Comparison of ENCODE assay signal across 8 cellular contexts in genomic region chr1:202460133-202460495, GRCh38.
A peak's percentile ranks its signal among the peaks of the same experiment; 100 is the strongest.
DNase-seq lines count a peak whose midpoint lies in the region; ATAC-seq, FAIRE-seq and TF ChIP-seq lines count a peak whose summit lies in the region.
"Not testable (repeated sequence)": the region's sequence is repeated elsewhere in the genome, so short reads cannot be mapped to it uniquely, and the experiment has no call there.

No MANE protein-coding gene starts in this region.

- not testable (repeated sequence) for H3K79me2 ChIP-seq in ACC112 (ENCODE audit: control insufficient read depth, insufficient read depth, low read length, unreplicated experiment); GM23248 (ENCODE audit: insufficient read depth); PC-3 (ENCODE audit: low read length); astrocyte (ENCODE audit: insufficient read depth, low read length)

- peak; percentile 79 for FAIRE-seq in astrocyte (lab: Jason Lieb, UNC)

- peak overlapping the region; percentile 47 for H3K4me2 ChIP-seq in GM23248 (ENCODE audit: unreplicated experiment)
- peak overlapping the region; percentile 57 for H3K4me2 ChIP-seq in PC-3 (ENCODE audit: low read length)
- H3K4me2 ChIP-seq in astrocyte (ENCODE audit: low read length), result peak overlapping the region; percentile 74
- H3K4me2 ChIP-seq in skeletal muscle satellite cell (ENCODE audit: low read length), result peak overlapping the region; percentile 63

- CTCF ChIA-PET in PC-3 (lab: Charles Lee), result interaction anchor here (0.7 kb wide), 1 partner anchor 779 kb away, joined by 8 read pairs; no protein-coding TSS in a partner anchor

- H2AFZ ChIP-seq in ACC112 (ENCODE audit: low read length, unreplicated experiment); GM23248; PC-3 (ENCODE audit: low read length); astrocyte (ENCODE audit: low read depth, low read length): not testable (repeated sequence)

- intact Hi-C loops in PC-3 (cut with micrococcal nuclease), result loop anchor here (5.0 kb wide), 1 partner anchor 118 kb away; the partner anchor contains the start of gene UBE2T

- H3K9me3 ChIP-seq in GM23248 (ENCODE audit: low read depth); PC-3 (ENCODE audit: low read length); astrocyte (ENCODE audit: insufficient read depth, low read depth, low read length); skeletal muscle satellite cell (replicated peaks; ENCODE audit: low read length): not testable (repeated sequence)

- not testable (repeated sequence) for H3K27me3 Mint-ChIP-seq in astrocyte (ENCODE audit: low read depth, unreplicated experiment)

- not testable (repeated sequence) for H3K4me3 Mint-ChIP-seq in astrocyte (ENCODE audit: unreplicated experiment)

- peak; percentile 58 for ATAC-seq in PC-3

- peaks cover 29% of the 10 kb centered on the region for H3F3A ChIP-seq in GM23248 (ENCODE audit: insufficient read depth)
- not testable (repeated sequence) for H3F3A ChIP-seq in PC-3 (ENCODE audit: low read length, unreplicated experiment)

- H3K36me3 Mint-ChIP-seq in astrocyte (ENCODE audit: low read depth, unreplicated experiment), result not testable (repeated sequence)

- TF ChIP-seq CTCF in PC-3 (conservative IDR thresholded peaks at IDR 0.05; ENCODE audit: low read depth, low read length); astrocyte (IDR thresholded peaks at IDR 0.05; ENCODE audit: insufficient read depth, low read depth, low read length); coronary artery (IDR thresholded peaks at IDR 0.05): not testable (repeated sequence)

- peak overlapping the region; percentile 16 for H3K27ac Mint-ChIP-seq in astrocyte (ENCODE audit: unreplicated experiment)

- not testable (repeated sequence) for H3K9me2 ChIP-seq in GM23248 (ENCODE audit: insufficient read depth); PC-3 (replicated peaks; ENCODE audit: low read length)

- H3K4me3 ChIP-seq in ACC112 (ENCODE audit: low read depth, low read length), result peak overlapping the region; percentile 17; the same call in 1 of the 2 replicates
- H3K4me3 ChIP-seq in GM23248; PC-3 (ENCODE audit: low read length); coronary artery: not testable (repeated sequence)
- H3K4me3 ChIP-seq in astrocyte (ENCODE audit: insufficient read depth, low read depth, low read length), result peak overlapping the region; percentile 34
- H3K4me3 ChIP-seq in skeletal muscle satellite cell (ENCODE audit: low read length), result peak overlapping the region; percentile 37

- H3K27ac ChIP-seq in ACC112 (ENCODE audit: low read depth, low read length), result peak overlapping the region; percentile 66
- H3K27ac ChIP-seq in GM23248, result peak overlapping the region; percentile 73
- H3K27ac ChIP-seq in PC-3 (ENCODE audit: low read length), result peak overlapping the region; percentile 57
- peak overlapping the region; percentile 56 for H3K27ac ChIP-seq in astrocyte (ENCODE audit: low read depth, low read length)
- peak overlapping the region; percentile 46 to 56 for H3K27ac ChIP-seq in coronary artery

- not testable (repeated sequence) for H3K36me3 ChIP-seq in ACC112 (ENCODE audit: insufficient read depth, low read length); GM23248 (ENCODE audit: low read depth); PC-3 (ENCODE audit: low read depth, low read length); astrocyte (ENCODE audit: insufficient read depth, low read length); skeletal muscle satellite cell (ENCODE audit: insufficient read depth, low read length)

- peak; percentile 85 for DNase-seq in GM23248
- DNase-seq in PC-3, result peak; percentile 57
- DNase-seq in astrocyte (ENCODE audit: low read depth), result peak; percentile 71
- not testable (repeated sequence) for DNase-seq in coronary artery (ENCODE audit: low spot score)
- peak; percentile 16 for DNase-seq in fibroblast of the conjunctiva (ENCODE audit: low read depth)
- peak; percentile 3 for DNase-seq in kidney glomerular epithelial cell (lab: John Stamatoyannopoulos, UW)

- H3K4me1 ChIP-seq in ACC112 (ENCODE audit: control insufficient read depth, insufficient read depth, low read length, unreplicated experiment) (peaks cover 34% of the 10 kb centered on the region), GM23248 (ENCODE audit: insufficient read depth) (peaks cover 39% of the 10 kb centered on the region), PC-3 (ENCODE audit: insufficient read depth, low read length) (peaks cover 28% of the 10 kb centered on the region), astrocyte (ENCODE audit: insufficient read depth, low read length) (peaks cover 18% of the 10 kb centered on the region), skeletal muscle satellite cell (ENCODE audit: control insufficient read depth, insufficient read depth, low read length) (peaks cover 36% of the 10 kb centered on the region)

- H3K9ac ChIP-seq in GM23248 (peak overlapping the region; percentile 15; the same call in 1 of the 2 replicates), astrocyte (ENCODE audit: low read length) (peak overlapping the region; percentile 20), skeletal muscle satellite cell (ENCODE audit: low read depth, low read length) (peak overlapping the region; percentile 36)
- not testable (repeated sequence) for H3K9ac ChIP-seq in PC-3 (ENCODE audit: low read length)

- H3K9me3 Mint-ChIP-seq in astrocyte (ENCODE audit: unreplicated experiment), result not testable (repeated sequence)

- H3K27me3 ChIP-seq in ACC112 (ENCODE audit: insufficient read depth, low read length); GM23248 (replicated peaks; ENCODE audit: insufficient read depth); PC-3 (ENCODE audit: low read length); astrocyte (ENCODE audit: insufficient read depth, low read length); skeletal muscle satellite cell (ENCODE audit: control insufficient read depth, insufficient read depth, low read length): not testable (repeated sequence)

- BruUV-seq in PC-3 (replicated peaks; lab: Mats Ljungman, UMichigan), result not testable (repeated sequence)

- POLR2A ChIA-PET in PC-3 (lab: Charles Lee; ENCODE audit: unreplicated experiment), result not testable (repeated sequence)

- peaks cover 27% of the 10 kb centered on the region for H3K4me1 Mint-ChIP-seq in astrocyte (ENCODE audit: low read depth, unreplicated experiment)

- in situ Hi-C loops in GM23248 (cut with MboI), result loop anchor here (10.0 kb wide), 1 partner anchor 255 kb away; the partner anchor contains the start of gene SYT2

- H4K20me1 ChIP-seq in GM23248 (ENCODE audit: insufficient read depth); PC-3 (ENCODE audit: low read length); astrocyte (ENCODE audit: insufficient read depth, low read length): not testable (repeated sequence)
